ENCODE assay signal across 5 cellular contexts in the genomic region with DNA sequence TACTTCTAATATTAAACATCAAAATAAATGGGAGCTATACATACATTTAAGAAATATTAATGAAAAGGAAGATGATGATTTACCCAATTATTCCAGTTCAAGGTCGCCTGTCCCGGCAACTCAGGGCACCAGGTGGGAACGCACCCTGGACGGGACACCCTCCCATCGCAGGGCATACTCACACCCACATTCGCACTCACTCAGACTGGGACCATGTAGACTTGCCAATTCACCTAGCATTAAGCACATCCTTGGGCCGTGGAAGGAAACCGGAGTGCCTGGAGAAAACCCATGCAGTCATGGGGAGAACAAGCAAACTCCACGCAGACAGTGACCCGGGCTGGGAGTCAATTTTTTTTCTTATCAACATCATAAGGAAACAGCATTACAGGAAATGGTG.
"Had no signal": no experiment of that assay in that cellular context is flagged by ENCODE, and none has a peak within 500 bp of the region (broad histone marks: within the 10 kb centered on the region; RNA-seq: fewer than 3 reads in every experiment).

No MANE protein-coding gene starts in this region.

- H3K36me3 Mint-ChIP-seq: IgD-negative memory B cell had no signal

- H3K27ac ChIP-seq: HL-60 had no signal

- H3K27me3 Mint-ChIP-seq: IgD-negative memory B cell had no signal

- H3K4me1 Mint-ChIP-seq: IgD-negative memory B cell had no signal

- DNase-seq: KBM-7 had no signal

- H3K4me3 Mint-ChIP-seq: IgD-negative memory B cell had no signal

- H3K27ac Mint-ChIP-seq: IgD-negative memory B cell had no signal

- ATAC-seq: HepG2, K562 had no signal

- H3K4me3 ChIP-seq: K562 had no signal
